ENCODE assay signal across 12 cellular contexts in genomic region chr5:119286516-119287488, GRCh38.
DNase-seq lines count a peak whose midpoint lies in the region; ATAC-seq, FAIRE-seq and TF ChIP-seq lines count a peak whose summit lies in the region.
"Had no signal": no experiment of that assay in that cellular context is flagged by ENCODE, and none has a peak within 500 bp of the region (broad histone marks: within the 10 kb centered on the region; RNA-seq: fewer than 3 reads in every experiment).

No MANE protein-coding gene starts in this region.

- peak overlapping the region; percentile 64 for H3K4me3 Mint-ChIP-seq in activated CD4-positive, alpha-beta T cell treated with anti-CD3 and anti-CD28 coated beads for 36 hours
- peak overlapping the region; percentile 5 to 30 for H3K4me3 Mint-ChIP-seq in stimulated activated naive B cell treated with anti-CD40 and anti-IgM and Interleukin-4, amounts not matched to agents 10 μg/mL and 1 μg/mL and 100 μg/mL, for 72 hours

- peak overlapping the region; percentile 93 for H3K27ac Mint-ChIP-seq in activated CD4-positive, alpha-beta T cell treated with anti-CD3 and anti-CD28 coated beads for 36 hours
- H3K27ac Mint-ChIP-seq in stimulated activated naive B cell treated with anti-CD40 and anti-IgM and Interleukin-4, amounts not matched to agents 10 μg/mL and 1 μg/mL and 100 μg/mL, for 72 hours: peak overlapping the region; percentile 62

- no peaks in the 10 kb centered on the region for H3K9me3 Mint-ChIP-seq in activated CD4-positive, alpha-beta T cell treated with anti-CD3 and anti-CD28 coated beads for 36 hours (ENCODE audit: low read depth)
- peaks cover 3 to 4% of the 10 kb centered on the region in 2 donors for H3K9me3 Mint-ChIP-seq in stimulated activated naive B cell treated with anti-CD40 and anti-IgM and Interleukin-4, amounts not matched to agents 10 μg/mL and 1 μg/mL and 100 μg/mL, for 72 hours

- no peaks in the 10 kb centered on the region for H3K9me1 ChIP-seq in K562 (ENCODE audit: control insufficient read depth, insufficient read depth, low read length)

- ATAC-seq in activated CD4-positive, alpha-beta T cell treated with anti-CD3 and anti-CD28 coated beads for 36 hours: peak; percentile 20
- ATAC-seq in K562 (no peak; the same call in 1 of the 3 replicates), HG03342 (IDR thresholded peaks at IDR 0.05; ENCODE audit: unreplicated experiment) (no peak)
- no peak for ATAC-seq in stimulated activated naive B cell treated with anti-CD40 and anti-IgM and Interleukin-4, amounts not matched to agents 10 μg/mL and 1 μg/mL and 100 μg/mL, for 72 hours (replicated peaks)
- ATAC-seq: gastroesophageal sphincter, right lobe of liver had no signal

- 83% methylated on average over 8 of the region's 8 CpGs for WGBS in K562 (ENCODE audit: insufficient coverage, low coverage, missing lambda C conversion rate)

- H3K4me3 ChIP-seq in Loucy (ENCODE audit: low read length, poor library complexity, severe bottlenecking) (peak overlapping the region; percentile 69), K562 (no peak overlapping the region), MG63 (no peak overlapping the region)
- H3K4me3 ChIP-seq: gastroesophageal sphincter, right lobe of liver had no signal

- peaks cover 99% of the 10 kb centered on the region for H3K4me1 Mint-ChIP-seq in activated CD4-positive, alpha-beta T cell treated with anti-CD3 and anti-CD28 coated beads for 36 hours
- peaks cover 68 to 98% of the 10 kb centered on the region in 2 donors for H3K4me1 Mint-ChIP-seq in stimulated activated naive B cell treated with anti-CD40 and anti-IgM and Interleukin-4, amounts not matched to agents 10 μg/mL and 1 μg/mL and 100 μg/mL, for 72 hours

- H3K27me3 Mint-ChIP-seq in activated CD4-positive, alpha-beta T cell treated with anti-CD3 and anti-CD28 coated beads for 36 hours: no peaks in the 10 kb centered on the region
- no peaks in the 10 kb centered on the region for H3K27me3 Mint-ChIP-seq in stimulated activated naive B cell treated with anti-CD40 and anti-IgM and Interleukin-4, amounts not matched to agents 10 μg/mL and 1 μg/mL and 100 μg/mL, for 72 hours

- no peak overlapping the region for H2AFZ ChIP-seq in Loucy (ENCODE audit: low read length)
- no peak overlapping the region for H2AFZ ChIP-seq in K562 (ENCODE audit: low read depth, low read length)

- no peaks in the 10 kb centered on the region for H3K9me2 ChIP-seq in Loucy (replicated peaks; ENCODE audit: low read depth, low read length)

- TF ChIP-seq RAD21 in K562 (CRISPR knock-in tag; conservative IDR thresholded peaks at IDR 0.05 in 1 of 2, IDR thresholded peaks at IDR 0.05 in 1 of 2): no peak

- H3K36me3 ChIP-seq in Loucy (ENCODE audit: insufficient read depth, low read length): no peaks in the 10 kb centered on the region
- peaks cover 9% of the 10 kb centered on the region; the same call in 2 of the 3 replicates for H3K36me3 ChIP-seq in K562 (ENCODE audit: control insufficient read depth, insufficient read depth, low read length)
- H3K36me3 ChIP-seq in MG63: no peaks in the 10 kb centered on the region
- H3K36me3 ChIP-seq: gastroesophageal sphincter, right lobe of liver had no signal

- H3K9me3 ChIP-seq in Loucy (ENCODE audit: insufficient read depth, low read depth, low read length): no peaks in the 10 kb centered on the region
- no peaks in the 10 kb centered on the region for H3K9me3 ChIP-seq in K562 (replicated peaks; ENCODE audit: control insufficient read depth, insufficient read depth, low read depth, low read length)
- H3K9me3 ChIP-seq in MG63: no peaks in the 10 kb centered on the region
- H3K9me3 ChIP-seq: gastroesophageal sphincter, right lobe of liver had no signal

- no peak overlapping the region; the same call in 2 of the 3 replicates for H3K27ac ChIP-seq in K562 (ENCODE audit: extremely low read depth, low read depth, low read length)
- H3K27ac ChIP-seq: gastroesophageal sphincter, right lobe of liver had no signal

- intact Hi-C loops in activated CD4-positive, alpha-beta T cell treated with anti-CD3 and anti-CD28 coated beads for 36 hours (cut with DNase I, micrococcal nuclease): loop anchor here (1.0 to 5.0 kb wide), 3 partner anchors 8 to 55 kb away; no protein-coding TSS in a partner anchor
- intact Hi-C loops in K562 (cut with micrococcal nuclease): no loop called here

- BruUV-seq in K562 (replicated peaks; lab: Mats Ljungman, UMichigan): no TSS peak

- H4K20me1 ChIP-seq in Loucy (ENCODE audit: insufficient read depth, low read length, poor library complexity, severe bottlenecking): no peaks in the 10 kb centered on the region
- H4K20me1 ChIP-seq in K562 (replicated peaks; ENCODE audit: control insufficient read depth, insufficient read depth, low read length): 0 out of 2 replicates have a peak, but pooled peaks cover 4% of the 10 kb centered on the region

- POLR2A ChIA-PET in activated CD4-positive, alpha-beta T cell treated with anti-CD3 and anti-CD28 coated beads for 36 hours (lab: Charles Lee): interaction anchor here (1.2 to 1.3 kb wide), 2 partner anchors 12 to 54 kb away, joined by 3 read pairs; no protein-coding TSS in a partner anchor
- POLR2A ChIA-PET in K562 (lab: Yijun Ruan, JAX): interaction anchor here (0.6 to 1.0 kb wide), 4 partner anchors 14 to 78 kb away, joined by 3 to 7 read pairs (median 3); no protein-coding TSS in a partner anchor

- H3K9ac ChIP-seq in Loucy (ENCODE audit: low read depth, low read length, poor library complexity, severe bottlenecking) (peak overlapping the region; percentile 68), K562 (ENCODE audit: insufficient read depth in 1 of 2, low read depth in 2 of 2, low read length in 2 of 2) (peak overlapping the region in 1 of 2 experiments; percentile 18; a peak in 1 of 4 replicates)

- in situ Hi-C loops in K562 (cut with MboI): no loop called here

- peaks cover 34% of the 10 kb centered on the region for H3K36me3 Mint-ChIP-seq in activated CD4-positive, alpha-beta T cell treated with anti-CD3 and anti-CD28 coated beads for 36 hours (ENCODE audit: low read depth)
- H3K36me3 Mint-ChIP-seq in stimulated activated naive B cell treated with anti-CD40 and anti-IgM and Interleukin-4, amounts not matched to agents 10 μg/mL and 1 μg/mL and 100 μg/mL, for 72 hours: peaks cover 14 to 36% of the 10 kb centered on the region in 2 donors

- H3K4me1 ChIP-seq in Loucy (ENCODE audit: insufficient read depth, low read length, poor library complexity, severe bottlenecking) (peaks cover 90% of the 10 kb centered on the region), K562 (replicated peaks in 1 of 2; ENCODE audit: control insufficient read depth in 2 of 2, insufficient read depth in 2 of 2, low read length in 2 of 2) (peaks cover 13 to 74% of the 10 kb centered on the region in 2 experiments)
- H3K4me1 ChIP-seq: right lobe of liver had no signal

- TF ChIP-seq POLR2A in K562 (conservative IDR thresholded peaks at IDR 0.05): no peak

- H3K79me2 ChIP-seq in Loucy (ENCODE audit: insufficient read depth, low read length) (peaks cover 100% of the 10 kb centered on the region), K562 (ENCODE audit: control insufficient read depth, insufficient read depth, low read length) (peaks cover 94% of the 10 kb centered on the region)

- no peak for TF ChIP-seq CTCF in Loucy (conservative IDR thresholded peaks at IDR 0.05; ENCODE audit: low read length)
- TF ChIP-seq CTCF in K562 (IDR thresholded peaks at IDR 0.05 in 2 of 3, conservative IDR thresholded peaks at IDR 0.05 in 1 of 3; ENCODE audit: insufficient read depth in 2 of 3, low read depth in 1 of 3, low read length in 3 of 3): no peak

- H3K4me2 ChIP-seq in Loucy (ENCODE audit: low read depth, low read length, poor library complexity, severe bottlenecking) (peak overlapping the region; percentile 81), K562 (ENCODE audit: insufficient read depth, low read length) (no peak overlapping the region; the same call in 1 of the 2 replicates)

- no peak for TF ChIP-seq EP300 in K562 (IDR thresholded peaks at IDR 0.05; ENCODE audit: low read length)

- H3K27me3 ChIP-seq in Loucy (ENCODE audit: insufficient read depth, low read length, poor library complexity, severe bottlenecking) (no peaks in the 10 kb centered on the region), K562 (ENCODE audit: control insufficient read depth in 2 of 2, insufficient read depth in 2 of 2, low read length in 2 of 2) (no peaks in the 10 kb centered on the region), MG63 (no peaks in the 10 kb centered on the region)
- H3K27me3 ChIP-seq: gastroesophageal sphincter, right lobe of liver had no signal

- H3F3A ChIP-seq in Loucy (ENCODE audit: low read depth): no peaks in the 10 kb centered on the region

- peak; percentile 44 for DNase-seq in activated CD4-positive, alpha-beta T cell treated with anti-CD3 and anti-CD28 coated beads for 36 hours
- no peak for DNase-seq in activated CD4-positive, alpha-beta T cell treated with anti-CD3 and anti-CD28 coated beads, Interleukin-2, amount 50 U/mL, for 1 hour
- DNase-seq in K562 (ENCODE audit: extremely low read depth in 1 of 4, low spot score in 3 of 4): no peak
- DNase-seq in stimulated activated naive B cell treated with anti-CD40 and anti-IgM and Interleukin-4, amounts not matched to agents 10 μg/mL and 1 μg/mL and 100 μg/mL, for 72 hours: no peak
- DNase-seq in NCI-H748 (lab: John Stamatoyannopoulos, UW; ENCODE audit: unreplicated experiment): no peak
- no peak for DNase-seq in MG63
- DNase-seq: cerebellar nuclear complex, right lobe of liver had no signal

- peak; percentile 15 for FAIRE-seq in K562 (lab: Jason Lieb, UNC)
- FAIRE-seq: A204.1 had no signal

- CTCF ChIA-PET in activated CD4-positive, alpha-beta T cell treated with anti-CD3 and anti-CD28 coated beads for 36 hours (lab: Charles Lee): interaction anchor here (0.5 to 2.4 kb wide), 11 partner anchors 7 to 182 kb away, joined by 3 to 9 read pairs (median 3); no protein-coding TSS in a partner anchor
- CTCF ChIA-PET in K562 (lab: Yijun Ruan, JAX; ENCODE audit: low intra/inter-chr PET ratio): no interaction called here

TF ChIP-seq in K562, 482 proteins besides CTCF, POLR2A, EP300 and RAD21 (continues in another document):
- 0 out of 2 replicates have a peak, but pooled peaks have one; percentile 19 for TF ChIP-seq NKRF (IDR thresholded peaks at IDR 0.05; ENCODE audit: borderline replicate concordance)
